9 cellular contexts compared by ENCODE assay signal in the genomic region with DNA sequence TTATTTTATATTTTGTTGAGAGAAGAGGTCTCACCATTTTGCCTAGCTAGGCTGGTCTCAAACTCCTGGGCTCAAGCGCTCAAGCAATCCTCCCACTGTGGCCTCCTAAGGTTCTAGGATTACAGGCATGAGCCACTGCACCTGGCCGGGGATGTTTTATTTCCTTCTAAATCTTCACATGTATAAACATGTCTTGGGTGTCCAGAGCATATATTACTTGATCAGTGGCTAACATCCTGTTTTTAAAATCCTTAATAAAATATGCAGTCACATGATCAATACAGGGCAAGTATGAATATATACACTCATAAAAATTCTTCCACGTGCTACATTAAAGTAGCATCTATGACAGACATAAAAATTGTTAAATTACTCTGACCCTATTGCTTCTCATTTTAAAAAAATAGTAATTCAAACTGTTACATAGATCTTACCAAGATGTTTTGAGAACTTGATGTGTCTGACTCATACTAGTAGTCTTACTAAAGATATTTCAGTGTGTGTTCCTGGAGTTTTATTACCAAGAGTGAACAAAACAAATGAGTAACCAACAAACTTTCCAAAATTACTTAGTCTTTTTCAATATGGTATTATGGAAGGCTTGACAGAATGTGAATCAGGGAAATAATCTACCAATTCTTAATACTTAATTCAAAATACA.
A peak's percentile ranks its signal among the peaks of the same experiment; 100 is the strongest.
DNase-seq lines count a peak whose midpoint lies in the region; ATAC-seq and TF ChIP-seq lines count a peak whose summit lies in the region.
"Had no signal": no experiment of that assay in that cellular context is flagged by ENCODE, and none has a peak within 500 bp of the region (broad histone marks: within the 10 kb centered on the region; RNA-seq: fewer than 3 reads in every experiment).

No MANE protein-coding gene starts in this region.

- no peak overlapping the region for H3K27ac ChIP-seq in BLaER1

- H3K4me2 ChIP-seq in BLaER1, result peak overlapping the region; percentile 56

- DNase-seq in NCI-H510A treated with DMSO at 0.1 percent for 48 hours (lab: John Stamatoyannopoulos, UW) (peak; percentile 65), dermis blood vessel endothelial cell (peak; percentile 60), omental fat pad (ENCODE audit: low spot score) (no peak), NCI-H2227 (lab: John Stamatoyannopoulos, UW; ENCODE audit: unreplicated experiment) (no peak), ureter (ENCODE audit: low spot score) (no peak), T1000 (lab: John Stamatoyannopoulos, UW) (no peak), erythroblast (lab: John Stamatoyannopoulos, UW) (no peak)
- DNase-seq: MV-4-11 had no signal

- TF ChIP-seq POLR2A in erythroblast (IDR thresholded peaks at IDR 0.05; ENCODE audit: low read length), result no peak

- no peaks in the 10 kb centered on the region for H3K27me3 ChIP-seq in BLaER1

- peaks cover 12% of the 10 kb centered on the region; the same call in 1 of the 2 replicates for H3K9me3 ChIP-seq in BLaER1

- no peak for TF ChIP-seq CTCF in omental fat pad (IDR thresholded peaks at IDR 0.05)

- H3K4me1 ChIP-seq in BLaER1, result peaks cover 25% of the 10 kb centered on the region

- no peak overlapping the region for H3K9ac ChIP-seq in BLaER1

- H4K20me1 ChIP-seq in BLaER1, result peaks cover 89% of the 10 kb centered on the region

- no peak overlapping the region for H3K4me3 ChIP-seq in BLaER1

- H3K36me3 ChIP-seq in BLaER1, result peaks cover 68% of the 10 kb centered on the region

- peak; percentile 75 for ATAC-seq in omental fat pad (ENCODE audit: low FRiP score)

Comparison
In these comparisons a context has a peak if more than half of its experiments do, and no peak if none do; other contexts are left out.
1. DNase-seq: peak in NCI-H510A treated with DMSO at 0.1 percent for 48 hours (single experiment) and dermis blood vessel endothelial cell (single experiment); none in omental fat pad (single experiment), NCI-H2227 (single experiment), ureter (single experiment), T1000 (single experiment) and erythroblast (0 of 2).